In genomic region chr14:68638817-68639517, GRCh38 we compare ENCODE assay signal across 14 cellular contexts.
DNase-seq lines count a peak whose midpoint lies in the region; ATAC-seq, FAIRE-seq and TF ChIP-seq lines count a peak whose summit lies in the region.
"Had no signal": no experiment of that assay in that cellular context is flagged by ENCODE, and none has a peak within 500 bp of the region (broad histone marks: within the 10 kb centered on the region; RNA-seq: fewer than 3 reads in every experiment).

No MANE protein-coding gene starts in this region.

- H3K4me1 Mint-ChIP-seq in activated T-cell treated with anti-CD3 and anti-CD28 coated beads, Interleukin-2, amount 50 U/mL, for 24 hours (ENCODE audit: low read depth): no peaks in the 10 kb centered on the region

- H3K4me3 ChIP-seq in kidney (ENCODE audit: low read length in 2 of 2) (no peak overlapping the region), rectal smooth muscle tissue (ENCODE audit: low read length) (no peak overlapping the region)

- peaks cover 0 to 5% of the 10 kb centered on the region in 2 donors for H3K9me3 ChIP-seq in kidney (ENCODE audit: control insufficient read depth in 1 of 2, low read length in 2 of 2)

- H3K27ac Mint-ChIP-seq in activated T-cell treated with anti-CD3 and anti-CD28 coated beads, Interleukin-2, amount 50 U/mL, for 24 hours: no peak overlapping the region
- H3K27ac Mint-ChIP-seq: stimulated activated naive CD8-positive, alpha-beta T cell treated with anti-CD3 and anti-CD28 coated beads, Interleukin-15, Interleukin-2, amounts not matched to agents 100 ng/mL and 50 ng/mL, for 24 hours had no signal

- H3K27ac ChIP-seq in kidney (ENCODE audit: low read depth in 2 of 2, low read length in 2 of 2) (peak overlapping the region; percentile 5 to 20), rectal smooth muscle tissue (ENCODE audit: low read depth, low read length) (peak overlapping the region; percentile 73)

- peak overlapping the region in 1 of 2 donors; percentile 15 for H3K9ac ChIP-seq in kidney (ENCODE audit: low read length in 2 of 2)
- no peak overlapping the region for H3K9ac ChIP-seq in rectal smooth muscle tissue (ENCODE audit: low read length)

- H3K4me3 Mint-ChIP-seq in activated T-cell treated with anti-CD3 and anti-CD28 coated beads, Interleukin-2, amount 50 U/mL, for 24 hours: no peak overlapping the region
- H3K4me3 Mint-ChIP-seq: stimulated activated naive CD8-positive, alpha-beta T cell treated with anti-CD3 and anti-CD28 coated beads, Interleukin-15, Interleukin-2, amounts not matched to agents 100 ng/mL and 50 ng/mL, for 24 hours had no signal

- intact Hi-C loops in Right ventricle myocardium inferior (cut with DNase I): no loop called here
- intact Hi-C loops in left cardiac atrium (cut with DNase I): no loop called here
- intact Hi-C loops in kidney (cut with DNase I): no loop called here

- DNase-seq in Right ventricle myocardium inferior (ENCODE audit: missing footprints): no peak
- no peak for DNase-seq in left cardiac atrium
- DNase-seq in kidney: peak; percentile 11
- no peak for DNase-seq in NCI-H1417 (lab: John Stamatoyannopoulos, UW)
- DNase-seq in COLO829 (ENCODE audit: low spot score): no peak
- DNase-seq in activated T-cell treated with anti-CD3 and anti-CD28 coated beads, Interleukin-2, amount 50 U/mL, for 24 hours: no peak
- DNase-seq: activated CD4-positive, alpha-beta T cell treated with anti-CD3 and anti-CD28 coated beads for 1 hour; activated T-cell treated with anti-CD3 and anti-CD28 coated beads, Interleukin-2, amount 50 U/mL, for 48 hours; NCI-H1436; NCI-H446 treated with DMSO at 0.1 percent for 48 hours; T-helper 1 cell had no signal

- H3K36me3 ChIP-seq in kidney (ENCODE audit: control insufficient read depth in 1 of 2, insufficient read depth in 2 of 2, low read length in 2 of 2): no peaks in the 10 kb centered on the region
- H3K36me3 ChIP-seq in rectal smooth muscle tissue (ENCODE audit: control insufficient read depth, insufficient read depth, low read length): no peaks in the 10 kb centered on the region

- no peak for TF ChIP-seq CTCF in kidney (IDR thresholded peaks at IDR 0.05; ENCODE audit: borderline replicate concordance, extremely low read depth, insufficient read depth)

- no peaks in the 10 kb centered on the region for H3K27me3 ChIP-seq in rectal smooth muscle tissue (ENCODE audit: control insufficient read depth, insufficient read depth, low read length)

- no peaks in the 10 kb centered on the region for H3K27me3 Mint-ChIP-seq in activated T-cell treated with anti-CD3 and anti-CD28 coated beads, Interleukin-2, amount 50 U/mL, for 24 hours
- H3K27me3 Mint-ChIP-seq: stimulated activated naive CD8-positive, alpha-beta T cell treated with anti-CD3 and anti-CD28 coated beads, Interleukin-15, Interleukin-2, amounts not matched to agents 100 ng/mL and 50 ng/mL, for 24 hours had no signal

- H3K36me3 Mint-ChIP-seq in activated T-cell treated with anti-CD3 and anti-CD28 coated beads, Interleukin-2, amount 50 U/mL, for 24 hours (ENCODE audit: low read depth): no peaks in the 10 kb centered on the region

- FAIRE-seq in kidney (lab: Jason Lieb, UNC): no peak

- ATAC-seq in Right ventricle myocardium inferior (peak; percentile 17), left cardiac atrium (no peak), HG03442 (IDR thresholded peaks at IDR 0.05; ENCODE audit: unreplicated experiment) (no peak)

- H3K4me1 ChIP-seq in kidney (ENCODE audit: control insufficient read depth in 1 of 2, insufficient read depth in 1 of 2, low read depth in 1 of 2, low read length in 2 of 2) (peaks cover 12 to 13% of the 10 kb centered on the region in 2 donors), rectal smooth muscle tissue (ENCODE audit: control insufficient read depth, insufficient read depth, low read length) (peaks cover 30% of the 10 kb centered on the region)

- H3K9me3 Mint-ChIP-seq in activated T-cell treated with anti-CD3 and anti-CD28 coated beads, Interleukin-2, amount 50 U/mL, for 24 hours: peaks cover 11% of the 10 kb centered on the region
